ENCODE assay signal across 2 cellular contexts in genomic region chr19:56423985-56424353, GRCh38.
TF ChIP-seq lines count a peak whose summit lies in the region.

No MANE protein-coding gene starts in this region.

TF ChIP-seq in A549, 52 proteins besides CTCF, POLR2A, EP300 and RAD21:
- TF ChIP-seq TP53 (CRISPR knock-in tag; IDR thresholded peaks at IDR 0.05) (no peak), ELK1 (IDR thresholded peaks at IDR 0.05; ENCODE audit: low read depth, low read length) (no peak), MAX (IDR thresholded peaks at IDR 0.05) (no peak), GATA3 (IDR thresholded peaks at IDR 0.05; ENCODE audit: borderline replicate concordance) (peak; percentile 45; the same call in 1 of the 2 replicates), FOSB (CRISPR knock-in tag; IDR thresholded peaks at IDR 0.05) (no peak), KDM1A (IDR thresholded peaks at IDR 0.05; ENCODE audit: low read depth) (0 out of 2 replicates have a peak, but pooled peaks have one; percentile 9), HES2 (IDR thresholded peaks at IDR 0.05) (peak; percentile 29; the same call in 1 of the 2 replicates), ZNF302 (CRISPR knock-in tag; IDR thresholded peaks at IDR 0.05) (no peak), CBX2 (IDR thresholded peaks at IDR 0.05; ENCODE audit: borderline replicate concordance, low read depth) (no peak), CHD4 (IDR thresholded peaks at IDR 0.05; ENCODE audit: borderline replicate concordance) (no peak)

TF ChIP-seq in HCT116, 20 proteins besides CTCF, POLR2A, EP300 and RAD21:
- TF ChIP-seq MAX (IDR thresholded peaks at IDR 0.05) = no peak
- TF ChIP-seq ATF3 (IDR thresholded peaks at IDR 0.05) = no peak
- TF ChIP-seq ZNF274 (IDR thresholded peaks at IDR 0.05; ENCODE audit: low read depth, low read length) = peak; percentile 88
